13 cellular contexts compared by ENCODE assay signal in the genomic region with DNA sequence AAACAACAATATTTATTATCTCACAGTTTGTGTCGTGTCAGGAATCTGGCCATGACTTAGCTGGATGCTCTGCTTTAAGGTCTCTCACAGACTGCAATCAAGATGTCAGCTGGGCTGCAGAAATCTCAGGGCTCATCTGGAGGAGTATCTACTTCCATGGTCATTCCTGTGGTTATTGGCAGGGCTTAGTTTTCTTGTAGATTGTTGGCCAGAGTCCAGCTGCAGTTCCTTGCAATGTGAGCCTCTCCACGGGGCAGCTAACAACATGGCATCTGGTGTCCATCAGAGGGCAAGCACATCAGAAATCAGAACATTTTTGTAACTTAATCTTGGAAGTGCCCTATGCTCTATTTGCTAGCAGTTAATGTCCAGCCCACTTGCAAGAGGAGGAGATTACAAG.
A peak's percentile ranks its signal among the peaks of the same experiment; 100 is the strongest.
DNase-seq lines count a peak whose midpoint lies in the region; TF ChIP-seq lines count a peak whose summit lies in the region.
"Had no signal": no experiment of that assay in that cellular context is flagged by ENCODE, and none has a peak within 500 bp of the region (broad histone marks: within the 10 kb centered on the region; RNA-seq: fewer than 3 reads in every experiment).

No MANE protein-coding gene starts in this region.

- no peak for TF ChIP-seq CTCF in choroid plexus epithelial cell (conservative IDR thresholded peaks at IDR 0.05; ENCODE audit: low read depth, low read length)

- no peak overlapping the region for H3K4me3 ChIP-seq in choroid plexus epithelial cell (ENCODE audit: low read depth, low read length)
- H3K4me3 ChIP-seq: tibial artery had no signal

- peak; percentile 22 for DNase-seq in ELR (ENCODE audit: low read depth)
- DNase-seq in NCI-H226 = peak; percentile 83
- peak; percentile 97 for DNase-seq in choroid plexus epithelial cell (ENCODE audit: low read depth)
- peak; percentile 64 for DNase-seq in non-pigmented ciliary epithelial cell (ENCODE audit: low read depth)
- no peak for DNase-seq in DMS153 (lab: John Stamatoyannopoulos, UW)
- no peak for DNase-seq in NCI-H2107 (lab: John Stamatoyannopoulos, UW)
- no peak for DNase-seq in NCI-H1694 (lab: John Stamatoyannopoulos, UW)
- no peak for DNase-seq in NCI-H128 (lab: John Stamatoyannopoulos, UW; ENCODE audit: unreplicated experiment)
- DNase-seq: activated CD4-positive, alpha-beta T cell treated with anti-CD3 and anti-CD28 coated beads for 1 hour; dermis blood vessel endothelial cell; NCI-H2081 treated with DMSO at 0.1 percent for 48 hours; right cardiac atrium; tibial artery had no signal

Comparison
In these comparisons a context has a peak if more than half of its experiments do, and no peak if none do; other contexts are left out.
1. DNase-seq: peak in ELR (single experiment), NCI-H226 (single experiment), choroid plexus epithelial cell (single experiment) and non-pigmented ciliary epithelial cell (single experiment); none in DMS153 (single experiment), NCI-H2107 (single experiment), NCI-H1694 (single experiment) and NCI-H128 (single experiment).